Comparison of ENCODE assay signal across 11 cellular contexts in the genomic region with DNA sequence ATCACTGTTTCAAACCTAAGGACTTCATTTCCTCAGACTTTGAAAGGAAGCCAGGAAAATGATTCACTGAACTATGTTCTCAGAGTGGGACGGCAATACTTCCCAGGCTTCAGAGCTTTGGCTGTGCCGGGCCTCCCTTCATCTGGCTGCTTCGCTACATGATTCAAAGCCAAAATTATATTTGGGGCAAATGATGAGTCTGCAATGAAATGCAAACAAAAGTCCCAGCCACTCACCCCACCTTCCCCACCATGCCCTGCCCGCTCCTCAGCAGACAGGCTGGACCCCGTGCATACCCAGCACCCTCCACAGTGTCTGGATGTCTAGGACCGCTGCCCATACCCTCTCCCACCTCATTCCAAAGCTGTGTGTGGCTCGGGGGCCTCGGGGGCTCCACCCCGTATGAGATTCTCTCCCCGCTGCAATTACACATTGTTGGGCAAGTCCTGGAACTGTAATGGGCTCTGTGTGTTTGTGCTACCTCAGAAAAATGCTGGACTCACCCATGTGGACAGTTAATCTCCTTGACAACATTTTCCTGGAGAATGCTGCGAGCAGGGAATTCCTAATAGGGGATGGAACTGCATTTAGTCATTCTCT. TPM values are rescaled to one million over a fixed set of nuclear protein-coding genes. Genes with fewer than 3 reads are reported as not detected.
DNase-seq lines count a peak whose midpoint lies in the region; TF ChIP-seq lines count a peak whose summit lies in the region.
"Had no signal": no experiment of that assay in that cellular context is flagged by ENCODE, and none has a peak within 500 bp of the region (broad histone marks: within the 10 kb centered on the region; RNA-seq: fewer than 3 reads in every experiment).

No MANE protein-coding gene starts in this region.

- intact Hi-C loops in breast epithelium (cut with DNase I; ENCODE audit: low total_unique reads): no loop called here
- intact Hi-C loops in activated CD4-positive, alpha-beta T cell treated with anti-CD3 and anti-CD28 coated beads, Interleukin-2, amount 10 ng/mL, durations not matched to agents 24 days and 14 days (cut with micrococcal nuclease): no loop called here

- H3K27me3 Mint-ChIP-seq in activated CD4-positive, alpha-beta T cell treated with anti-CD3 and anti-CD28 coated beads, Interleukin-2, amount 10 ng/mL, durations not matched to agents 24 days and 14 days: no peaks in the 10 kb centered on the region
- no peaks in the 10 kb centered on the region for H3K27me3 Mint-ChIP-seq in progenitor cell of endocrine pancreas

- H3K36me3 ChIP-seq in breast epithelium: no peaks in the 10 kb centered on the region
- no peaks in the 10 kb centered on the region for H3K36me3 ChIP-seq in smooth muscle cell (ENCODE audit: low read depth)
- H3K36me3 ChIP-seq in BE2C: no peaks in the 10 kb centered on the region

- peaks cover 38% of the 10 kb centered on the region for H3K79me2 ChIP-seq in smooth muscle cell (ENCODE audit: low read depth)

- no peaks in the 10 kb centered on the region for H3K27me3 ChIP-seq in breast epithelium
- no peaks in the 10 kb centered on the region for H3K27me3 ChIP-seq in layer of hippocampus (ENCODE audit: control insufficient read depth, insufficient read depth, low read length)
- H3K27me3 ChIP-seq in smooth muscle cell (ENCODE audit: low read depth): no peaks in the 10 kb centered on the region
- no peaks in the 10 kb centered on the region for H3K27me3 ChIP-seq in BE2C

- H3K4me3 ChIP-seq in breast epithelium (peak overlapping the region in 2 of 3 donors; percentile 16 to 47), smooth muscle cell (no peak overlapping the region), BE2C (ENCODE audit: low read depth, low read length) (no peak overlapping the region)

- peak; percentile 99 for DNase-seq in GM04504 (ENCODE audit: low read depth)
- DNase-seq in breast epithelium (ENCODE audit: low spot score in 2 of 2): peak in 1 of 2 donors; percentile 25
- no peak for DNase-seq in smooth muscle cell (lab: John Stamatoyannopoulos, UW; ENCODE audit: unreplicated experiment)
- DNase-seq in BE2C: no peak
- no peak for DNase-seq in GOT3 (lab: John Stamatoyannopoulos, UW)
- DNase-seq in activated CD4-positive, alpha-beta T cell treated with anti-CD3 and anti-CD28 coated beads, Interleukin-2, amount 10 ng/mL, durations not matched to agents 24 days and 14 days: no peak
- no peak for DNase-seq in progenitor cell of endocrine pancreas (ENCODE audit: low spot score, unreplicated experiment)
- DNase-seq: DMS79, natural killer cell had no signal

- peak overlapping the region; percentile 90 for H3K9ac ChIP-seq in smooth muscle cell (ENCODE audit: low read depth)

- no peak overlapping the region for H3K27ac Mint-ChIP-seq in activated CD4-positive, alpha-beta T cell treated with anti-CD3 and anti-CD28 coated beads, Interleukin-2, amount 10 ng/mL, durations not matched to agents 24 days and 14 days
- H3K27ac Mint-ChIP-seq in progenitor cell of endocrine pancreas: no peak overlapping the region

- H3K4me1 ChIP-seq in breast epithelium (no peaks in the 10 kb centered on the region), smooth muscle cell (ENCODE audit: low read depth) (peaks cover 12% of the 10 kb centered on the region), BE2C (no peaks in the 10 kb centered on the region)

- WGBS in smooth muscle cell (ENCODE audit: low lambda C conversion rate): 26% methylated on average over 11 of the region's 11 CpGs

- TF ChIP-seq POLR2A in breast epithelium (IDR thresholded peaks at IDR 0.05): no peak

- H3K27ac ChIP-seq in breast epithelium (peak overlapping the region; percentile 58 to 80), layer of hippocampus (ENCODE audit: low read depth, low read length) (peak overlapping the region; percentile 38), smooth muscle cell (ENCODE audit: low read depth) (peak overlapping the region; percentile 97)

- H4K20me1 ChIP-seq in smooth muscle cell (ENCODE audit: low read depth): no peaks in the 10 kb centered on the region

- no peak overlapping the region for H2AFZ ChIP-seq in smooth muscle cell (ENCODE audit: low read depth)

- no peak overlapping the region for H3K4me3 Mint-ChIP-seq in activated CD4-positive, alpha-beta T cell treated with anti-CD3 and anti-CD28 coated beads, Interleukin-2, amount 10 ng/mL, durations not matched to agents 24 days and 14 days
- H3K4me3 Mint-ChIP-seq in progenitor cell of endocrine pancreas (ENCODE audit: low read depth): no peak overlapping the region
- H3K4me3 Mint-ChIP-seq: natural killer cell had no signal

- H3K36me3 Mint-ChIP-seq in activated CD4-positive, alpha-beta T cell treated with anti-CD3 and anti-CD28 coated beads, Interleukin-2, amount 10 ng/mL, durations not matched to agents 24 days and 14 days (ENCODE audit: low read depth): peaks cover 48% of the 10 kb centered on the region
- H3K36me3 Mint-ChIP-seq in progenitor cell of endocrine pancreas (ENCODE audit: insufficient read depth): peaks cover 1% of the 10 kb centered on the region

- peaks cover 4% of the 10 kb centered on the region for H3K9me3 Mint-ChIP-seq in activated CD4-positive, alpha-beta T cell treated with anti-CD3 and anti-CD28 coated beads, Interleukin-2, amount 10 ng/mL, durations not matched to agents 24 days and 14 days
- peaks cover 2% of the 10 kb centered on the region for H3K9me3 Mint-ChIP-seq in progenitor cell of endocrine pancreas (ENCODE audit: low read depth)

- H3K4me2 ChIP-seq in smooth muscle cell: peak overlapping the region; percentile 70

- TF ChIP-seq CTCF in breast epithelium (IDR thresholded peaks at IDR 0.05): no peak
- TF ChIP-seq CTCF in smooth muscle cell (IDR thresholded peaks at IDR 0.05; ENCODE audit: borderline replicate concordance, insufficient read depth, poor library complexity, severe bottlenecking): no peak
- TF ChIP-seq CTCF in BE2C (IDR thresholded peaks at IDR 0.05; ENCODE audit: low read depth, low read length): no peak
- TF ChIP-seq CTCF in progenitor cell of endocrine pancreas (IDR thresholded peaks at IDR 0.05; ENCODE audit: unreplicated experiment): no peak

- H3K4me1 Mint-ChIP-seq in activated CD4-positive, alpha-beta T cell treated with anti-CD3 and anti-CD28 coated beads, Interleukin-2, amount 10 ng/mL, durations not matched to agents 24 days and 14 days: peaks cover 35% of the 10 kb centered on the region
- H3K4me1 Mint-ChIP-seq in progenitor cell of endocrine pancreas (ENCODE audit: low read depth): peaks cover 2% of the 10 kb centered on the region

- no peaks in the 10 kb centered on the region for H3K9me3 ChIP-seq in breast epithelium
- no peaks in the 10 kb centered on the region for H3K9me3 ChIP-seq in smooth muscle cell (replicated peaks; ENCODE audit: low read depth)
- H3K9me3 ChIP-seq in BE2C: no peaks in the 10 kb centered on the region

- peaks cover 7% of the 10 kb centered on the region for H3F3A ChIP-seq in smooth muscle cell (ENCODE audit: low read depth)

RNA-seq across cellular contexts. Expression of a gene that starts 32.2 kb away (rescaled TPM):
- total RNA-seq in breast epithelium (10 to 100 TPM in 1 of 3 donors, 1 to 10 TPM in 2; 6.4 to 17.4 (median 7.2) TPM), smooth muscle cell (10.6 and 25.7 TPM in 2 replicates), progenitor cell of endocrine pancreas (0.07 and 0.16 TPM in 2 replicates)
- 6.6 and 12.3 TPM in 2 replicates for polyA plus RNA-seq in smooth muscle cell
- polyA plus RNA-seq in BE2C (2012; ENCODE audit: insufficient read depth, insufficient read length, low read depth): not detected
- total RNA-seq in activated CD4-positive, alpha-beta T cell treated with anti-CD3 and anti-CD28 coated beads, Interleukin-2, amount 10 ng/mL, durations not matched to agents 24 days and 14 days: 42.7 and 48.0 TPM in 2 replicates
- total RNA-seq: RPMI7951 had no signal

Comparison
In these comparisons a context has a peak if more than half of its experiments do, and no peak if none do; other contexts are left out.
1. H3K27ac ChIP-seq: peak in every context shown above with its lines; median percentile 97 in smooth muscle cell; 69 in breast epithelium; 38 in layer of hippocampus.
2. H3K4me3 ChIP-seq: peak in breast epithelium (2 of 3); none in smooth muscle cell (single experiment) and BE2C (single experiment).